22 cellular contexts compared by ENCODE assay signal in the genomic region with DNA sequence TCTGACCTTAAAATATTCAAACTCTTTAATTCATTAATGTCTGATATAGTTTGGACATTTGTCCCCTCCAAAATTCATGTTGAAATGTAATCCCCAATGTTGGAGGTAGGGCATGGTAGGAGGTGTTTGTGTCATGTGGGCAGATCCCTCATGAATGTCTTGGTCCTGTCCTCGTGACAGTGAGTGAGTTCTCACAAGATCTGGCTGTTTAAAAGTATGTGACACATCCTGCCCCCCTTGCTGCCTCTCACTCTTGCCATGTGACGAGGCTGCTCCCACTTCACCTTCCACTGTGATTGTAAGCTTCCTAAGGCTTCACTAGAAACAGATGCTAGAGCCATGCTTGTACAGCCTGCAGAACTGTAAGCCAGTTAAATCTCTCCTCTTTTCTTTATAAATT. TPM values are rescaled to one million over a fixed set of nuclear protein-coding genes. Genes with fewer than 3 reads are reported as not detected.
A peak's percentile ranks its signal among the peaks of the same experiment; 100 is the strongest.
DNase-seq lines count a peak whose midpoint lies in the region; ATAC-seq, FAIRE-seq and TF ChIP-seq lines count a peak whose summit lies in the region.
"Had no signal": no experiment of that assay in that cellular context is flagged by ENCODE, and none has a peak within 500 bp of the region (broad histone marks: within the 10 kb centered on the region; RNA-seq: fewer than 3 reads in every experiment).

No MANE protein-coding gene starts in this region.

- no peaks in the 10 kb centered on the region for H3K4me1 ChIP-seq in Karpas-422 (ENCODE audit: low read length)
- H3K4me1 ChIP-seq in upper lobe of left lung = no peaks in the 10 kb centered on the region
- H3K4me1 ChIP-seq: A549; BE2C; BLaER1 treated with 17β-estradiol and CSF1 and Interleukin-3, amounts not matched to agents 10 nM and 100 nM; HAP-1 had no signal

- H3K27ac ChIP-seq in Karpas-422 (ENCODE audit: low read length) (no peak overlapping the region), upper lobe of left lung (no peak overlapping the region)
- H3K27ac ChIP-seq: A549; BLaER1 treated with 17β-estradiol and CSF1 and Interleukin-3, amounts not matched to agents 10 nM and 100 nM had no signal

- no peak for ATAC-seq in upper lobe of left lung (ENCODE audit: low FRiP score in 2 of 2)
- ATAC-seq: A549, GM23338 had no signal

- H3K79me2 ChIP-seq in Karpas-422 (ENCODE audit: low read length) = no peaks in the 10 kb centered on the region

- no peak for TF ChIP-seq EP300 in upper lobe of left lung (IDR thresholded peaks at IDR 0.05)

- H3K9ac ChIP-seq in Karpas-422 (ENCODE audit: low read length) = no peak overlapping the region
- H3K9ac ChIP-seq: BLaER1 treated with 17β-estradiol and CSF1 and Interleukin-3, amounts not matched to agents 10 nM and 100 nM had no signal

- H3K36me3 ChIP-seq in Karpas-422 (ENCODE audit: insufficient read depth, low read length) (no peaks in the 10 kb centered on the region), upper lobe of left lung (no peaks in the 10 kb centered on the region)
- H3K36me3 ChIP-seq: BE2C; BLaER1 treated with 17β-estradiol and CSF1 and Interleukin-3, amounts not matched to agents 10 nM and 100 nM; HAP-1 had no signal

- TF ChIP-seq POLR2A in H54 (IDR thresholded peaks at IDR 0.05; ENCODE audit: low read depth, low read length) = no peak
- no peak for TF ChIP-seq POLR2A in upper lobe of left lung (IDR thresholded peaks at IDR 0.05)

- H3K4me2 ChIP-seq in Karpas-422 (ENCODE audit: low read depth, low read length, poor library complexity, severe bottlenecking) = no peak overlapping the region
- H3K4me2 ChIP-seq: A549; BLaER1 treated with 17β-estradiol and CSF1 and Interleukin-3, amounts not matched to agents 10 nM and 100 nM; GM23338 had no signal

- no peaks in the 10 kb centered on the region for H3K9me3 ChIP-seq in Karpas-422 (ENCODE audit: low read length)
- no peaks in the 10 kb centered on the region for H3K9me3 ChIP-seq in upper lobe of left lung
- H3K9me3 ChIP-seq: A549; BE2C; BLaER1 treated with 17β-estradiol and CSF1 and Interleukin-3, amounts not matched to agents 10 nM and 100 nM; HAP-1 had no signal

- WGBS in upper lobe of left lung, 2 donors = 84 to 87% methylated on average over 2 of the region's 2 CpGs

- no peak for TF ChIP-seq CTCF in upper lobe of left lung (IDR thresholded peaks at IDR 0.05)

- H3K4me3 ChIP-seq in Karpas-422 (ENCODE audit: low read length) (no peak overlapping the region), upper lobe of left lung (no peak overlapping the region)
- H3K4me3 ChIP-seq: A549; BLaER1 treated with 17β-estradiol and CSF1 and Interleukin-3, amounts not matched to agents 10 nM and 100 nM; GM23338; HAP-1 had no signal

- H3K27me3 ChIP-seq in Karpas-422 (ENCODE audit: low read length) (no peaks in the 10 kb centered on the region), upper lobe of left lung (no peaks in the 10 kb centered on the region)
- H3K27me3 ChIP-seq: BLaER1 treated with 17β-estradiol and CSF1 and Interleukin-3, amounts not matched to agents 10 nM and 100 nM had no signal

- H2AFZ ChIP-seq in Karpas-422 (ENCODE audit: low read length) = no peak overlapping the region
- H2AFZ ChIP-seq: GM23338 had no signal

- FAIRE-seq in G401.6 (lab: Jason Lieb, UNC) = peak; percentile 74
- no peak for FAIRE-seq in H54 (lab: Jason Lieb, UNC)
- FAIRE-seq: A549, D721Med, GM12891, GM18507 had no signal

- no peaks in the 10 kb centered on the region for H4K20me1 ChIP-seq in Karpas-422 (ENCODE audit: insufficient read depth, low read depth, low read length)
- H4K20me1 ChIP-seq: BLaER1 treated with 17β-estradiol and CSF1 and Interleukin-3, amounts not matched to agents 10 nM and 100 nM had no signal

- H3K9me2 ChIP-seq in Karpas-422 (replicated peaks; ENCODE audit: insufficient read depth, low read length) = no peaks in the 10 kb centered on the region

- DNase-seq in Karpas-422 (peak; percentile 31), cerebellar cortex (ENCODE audit: low spot score) (peak; percentile 89), H54 (ENCODE audit: insufficient read length, low spot score) (no peak), upper lobe of left lung (no peak), DMS53 treated with DMSO at 0.1 percent for 48 hours (lab: John Stamatoyannopoulos, UW; ENCODE audit: unreplicated experiment) (no peak)
- DNase-seq: 8988T; ACHN; AML-193; BE2C; CD4-positive, alpha-beta T cell; CD8-positive, alpha-beta memory T cell; DMS 273 treated with DMSO at 0.1 percent for 48 hours; DMS79 treated with DMSO at 0.1 percent for 48 hours; GDM1 had no signal

RNA-seq across cellular contexts. Expression of gene FBXO28, which starts 21.3 kb away (rescaled TPM):
- total RNA-seq in Karpas-422 (2014; rRNA removed; shearing (Covaris generic); ENCODE audit: low replicate concordance) = 20.8 and 33.4 TPM in 2 replicates
- total RNA-seq in upper lobe of left lung = 10 to 100 TPM in 5 of 6 donors, 1 to 10 TPM in 1; 9.1 to 34.8 (median 27.2) TPM

Comparison
In these comparisons a context has a peak if more than half of its experiments do, and no peak if none do; other contexts are left out.
1. DNase-seq: peak in Karpas-422 (single experiment) and cerebellar cortex (single experiment); none in H54 (single experiment), upper lobe of left lung (0 of 2) and DMS53 treated with DMSO at 0.1 percent for 48 hours (single experiment).